ENCODE assay signal across 2 cellular contexts in genomic region chr13:27463500-27463899, GRCh38.
TF ChIP-seq lines count a peak whose summit lies in the region.

No MANE protein-coding gene starts in this region.

TF ChIP-seq in SK-N-SH treated with all-trans-retinoic acid at 6 μM for 48 hours, 23 proteins besides CTCF, POLR2A, EP300 and RAD21 (continued from another document):
- TF ChIP-seq TSHZ2 (CRISPR knock-in tag; IDR thresholded peaks at IDR 0.05) (no peak), CSDC2 (CRISPR knock-in tag; IDR thresholded peaks at IDR 0.05) (no peak), RARB (CRISPR knock-in tag; IDR thresholded peaks at IDR 0.05) (no peak), PATZ1 (CRISPR knock-in tag; IDR thresholded peaks at IDR 0.05; ENCODE audit: borderline replicate concordance) (no peak), ZNF70 (CRISPR knock-in tag; IDR thresholded peaks at IDR 0.05) (no peak), GLIS3 (CRISPR knock-in tag; IDR thresholded peaks at IDR 0.05) (no peak)
TF ChIP-seq in SK-N-SH treated with all-trans-retinoic acid at 6 μM for 48 hours: peak in this region for 0.

TF ChIP-seq in SK-N-SH, 30 proteins besides CTCF, POLR2A, EP300 and RAD21 (continued from another document):
- TF ChIP-seq RFX5 (IDR thresholded peaks at IDR 0.05; ENCODE audit: low read length) = no peak
- TF ChIP-seq GATA2 (CRISPR knock-in tag; IDR thresholded peaks at IDR 0.05) = no peak
- TF ChIP-seq EZH2phosphoT487 (IDR thresholded peaks at IDR 0.05; ENCODE audit: borderline replicate concordance, low read depth) = no peak
TF ChIP-seq in SK-N-SH: peak in this region for 0.
